18 cellular contexts compared by ENCODE assay signal in the genomic region with DNA sequence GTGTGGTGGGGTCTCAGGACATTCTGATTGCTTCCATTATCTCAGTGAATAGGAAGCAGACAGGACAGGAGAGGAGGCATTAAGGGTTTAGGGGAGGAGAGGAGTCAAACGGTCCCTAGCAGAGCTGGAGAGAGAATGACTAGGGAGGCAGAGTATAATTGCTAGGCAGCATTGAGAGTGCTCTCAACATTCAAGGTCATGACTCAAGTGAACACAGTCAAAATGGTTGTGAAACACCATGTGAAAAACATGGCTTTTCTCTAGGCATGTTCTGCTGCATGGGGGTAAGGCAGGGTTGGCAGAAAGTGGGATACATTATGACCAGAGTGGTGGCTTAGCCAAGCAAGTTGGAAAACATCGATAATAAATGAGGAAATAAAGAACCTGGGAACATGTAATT. TPM values are rescaled to one million over a fixed set of nuclear protein-coding genes. Genes with fewer than 3 reads are reported as not detected.
DNase-seq lines count a peak whose midpoint lies in the region; TF ChIP-seq lines count a peak whose summit lies in the region.
"Had no signal": no experiment of that assay in that cellular context is flagged by ENCODE, and none has a peak within 500 bp of the region (broad histone marks: within the 10 kb centered on the region; RNA-seq: fewer than 3 reads in every experiment).

No MANE protein-coding gene starts in this region.

- H3K27me3 Mint-ChIP-seq in MCF 10A (ENCODE audit: insufficient read depth, unreplicated experiment): no peaks in the 10 kb centered on the region

- peaks cover 26% of the 10 kb centered on the region for H3K4me1 Mint-ChIP-seq in MCF 10A (ENCODE audit: insufficient read depth, unreplicated experiment)
- H3K4me1 Mint-ChIP-seq: mesothelial cell of epicardium had no signal

- no peaks in the 10 kb centered on the region for H3K79me2 ChIP-seq in PC-9 (ENCODE audit: low read depth)

- no peak overlapping the region for H2AFZ ChIP-seq in PC-9

- no peaks in the 10 kb centered on the region for H3K4me1 ChIP-seq in breast epithelium
- H3K4me1 ChIP-seq in PC-9 (replicated peaks; ENCODE audit: insufficient read depth): peaks cover 28% of the 10 kb centered on the region
- H3K4me1 ChIP-seq: psoas muscle had no signal

- TF ChIP-seq POLR2A in breast epithelium (IDR thresholded peaks at IDR 0.05): no peak

- H3K9me3 ChIP-seq in breast epithelium (no peaks in the 10 kb centered on the region), PC-9 (ENCODE audit: insufficient read depth, low read depth) (no peaks in the 10 kb centered on the region)
- H3K9me3 ChIP-seq: psoas muscle, upper lobe of left lung had no signal

- H3K36me3 Mint-ChIP-seq in MCF 10A (ENCODE audit: insufficient read depth, unreplicated experiment): no peaks in the 10 kb centered on the region
- H3K36me3 Mint-ChIP-seq: CD8-positive, alpha-beta T cell; mesothelial cell of epicardium had no signal

- no peaks in the 10 kb centered on the region for H4K20me1 ChIP-seq in PC-9 (ENCODE audit: insufficient read depth)

- H3K27ac ChIP-seq in breast epithelium: no peak overlapping the region
- 0 out of 2 replicates have a peak overlapping the region, but pooled peaks have one; percentile 96 for H3K27ac ChIP-seq in PC-9
- H3K27ac ChIP-seq: psoas muscle, upper lobe of left lung had no signal

- peak; percentile 38 for DNase-seq in MCF 10A (ENCODE audit: unreplicated experiment)
- DNase-seq in breast epithelium (ENCODE audit: low spot score in 2 of 2): no peak
- DNase-seq in PC-9: no peak
- DNase-seq in fibroblast of the aortic adventitia (ENCODE audit: low read depth): peak; percentile 57
- peak; percentile 79 for DNase-seq in stromal cell of bone marrow (ENCODE audit: low read depth)
- no peak for DNase-seq in NCI-H1105 treated with DMSO at 0.1 percent for 48 hours (lab: John Stamatoyannopoulos, UW)
- DNase-seq in NCI-H2081 (lab: John Stamatoyannopoulos, UW): no peak
- DNase-seq in NCI-H1436 (lab: John Stamatoyannopoulos, UW): no peak
- DNase-seq: activated naive CD4-positive, alpha-beta T cell treated with anti-CD3 and anti-CD28 coated beads for 36 hours; DND-41; Kasumi-1; NCI-H1694; NCI-H510A; psoas muscle; stimulated activated naive CD4-positive, alpha-beta T cell; upper lobe of left lung had no signal

- TF ChIP-seq CTCF in MCF 10A (IDR thresholded peaks at IDR 0.05; ENCODE audit: unreplicated experiment) (no peak), breast epithelium (IDR thresholded peaks at IDR 0.05) (no peak), PC-9 (conservative IDR thresholded peaks at IDR 0.05) (no peak), fibroblast of the aortic adventitia (IDR thresholded peaks at IDR 0.05; ENCODE audit: insufficient read depth, low read length) (no peak)

- H3K27ac Mint-ChIP-seq in MCF 10A (ENCODE audit: low read depth, unreplicated experiment): no peak overlapping the region
- H3K27ac Mint-ChIP-seq: activated naive CD4-positive, alpha-beta T cell treated with anti-CD3 and anti-CD28 coated beads for 36 hours; CD8-positive, alpha-beta T cell; mesothelial cell of epicardium had no signal

- H3K27me3 ChIP-seq in breast epithelium (no peaks in the 10 kb centered on the region), PC-9 (ENCODE audit: insufficient read depth, low read depth) (no peaks in the 10 kb centered on the region)
- H3K27me3 ChIP-seq: upper lobe of left lung had no signal

- no TSS peak for BruUV-seq in MCF 10A (replicated peaks; lab: Mats Ljungman, UMichigan)
- no TSS peak for BruUV-seq in PC-9 (replicated peaks; lab: Mats Ljungman, UMichigan)

- no peak overlapping the region for H3K4me3 Mint-ChIP-seq in MCF 10A (ENCODE audit: unreplicated experiment)
- H3K4me3 Mint-ChIP-seq: activated naive CD4-positive, alpha-beta T cell treated with anti-CD3 and anti-CD28 coated beads for 36 hours; CD8-positive, alpha-beta T cell; mesothelial cell of epicardium had no signal

- H3K36me3 ChIP-seq in breast epithelium (no peaks in the 10 kb centered on the region), PC-9 (ENCODE audit: low read depth) (no peaks in the 10 kb centered on the region)
- H3K36me3 ChIP-seq: upper lobe of left lung had no signal

- no peaks in the 10 kb centered on the region for H3K9me2 ChIP-seq in PC-9 (ENCODE audit: insufficient read depth)

- H3K4me3 ChIP-seq in breast epithelium (no peak overlapping the region), PC-9 (no peak overlapping the region), fibroblast of the aortic adventitia (ENCODE audit: low read depth, low read length) (no peak overlapping the region)
- H3K4me3 ChIP-seq: psoas muscle, upper lobe of left lung had no signal

- no peak overlapping the region for H3K4me2 ChIP-seq in PC-9

- intact Hi-C loops in MCF 10A (cut with micrococcal nuclease) (loop anchor here (5.0 kb wide), 1 partner anchor 93 kb away; no protein-coding TSS in a partner anchor), breast epithelium (cut with DNase I; ENCODE audit: low total_unique reads) (no loop called here), PC-9 (cut with micrococcal nuclease; ENCODE audit: unreplicated experiment) (loop anchor here (5.0 kb wide), 1 partner anchor 73 kb away; no protein-coding TSS in a partner anchor)

- H3K9me3 Mint-ChIP-seq in MCF 10A (ENCODE audit: unreplicated experiment): no peaks in the 10 kb centered on the region
- H3K9me3 Mint-ChIP-seq: activated naive CD4-positive, alpha-beta T cell treated with anti-CD3 and anti-CD28 coated beads for 36 hours; CD8-positive, alpha-beta T cell had no signal

- CTCF ChIA-PET in MCF 10A (lab: Yijun Ruan, JAX) (interaction anchor here (1.3 kb wide), 1 partner anchor 37 kb away, joined by 3 read pairs; no protein-coding TSS in a partner anchor), PC-9 (lab: Charles Lee) (no interaction called here)

- H3F3A ChIP-seq in PC-9 (ENCODE audit: insufficient read depth, low read depth): peaks cover 39% of the 10 kb centered on the region

- POLR2A ChIA-PET in MCF 10A (lab: Yijun Ruan, JAX): interaction anchor here (1.1 kb wide), 2 partner anchors 38 to 51 kb away, joined by 4 read pairs; no protein-coding TSS in a partner anchor
- POLR2A ChIA-PET in PC-9 (lab: Charles Lee; ENCODE audit: unreplicated experiment): no interaction called here

RNA-seq across cellular contexts. Expression of gene HRH1, which starts 19.5 kb away (rescaled TPM):
- total RNA-seq in MCF 10A (2022) (11.0 and 14.8 TPM in 2 replicates), breast epithelium (1 to 10 TPM; 3.8 to 4.2 (median 3.9) TPM), PC-9 (2021) (7.4 and 9.2 TPM in 2 replicates), fibroblast of the aortic adventitia (ENCODE audit: low replicate concordance) (7.4 and 20.6 TPM in 2 replicates)
- total RNA-seq: CD8-positive, alpha-beta T cell had no signal

Comparison
In these comparisons a context has a peak if more than half of its experiments do, and no peak if none do; other contexts are left out.
1. DNase-seq: peak in MCF 10A (single experiment), fibroblast of the aortic adventitia (single experiment) and stromal cell of bone marrow (single experiment); none in breast epithelium (0 of 2), PC-9 (0 of 2), NCI-H1105 treated with DMSO at 0.1 percent for 48 hours (single experiment), NCI-H2081 (0 of 2) and NCI-H1436 (single experiment).